In the genomic region with DNA sequence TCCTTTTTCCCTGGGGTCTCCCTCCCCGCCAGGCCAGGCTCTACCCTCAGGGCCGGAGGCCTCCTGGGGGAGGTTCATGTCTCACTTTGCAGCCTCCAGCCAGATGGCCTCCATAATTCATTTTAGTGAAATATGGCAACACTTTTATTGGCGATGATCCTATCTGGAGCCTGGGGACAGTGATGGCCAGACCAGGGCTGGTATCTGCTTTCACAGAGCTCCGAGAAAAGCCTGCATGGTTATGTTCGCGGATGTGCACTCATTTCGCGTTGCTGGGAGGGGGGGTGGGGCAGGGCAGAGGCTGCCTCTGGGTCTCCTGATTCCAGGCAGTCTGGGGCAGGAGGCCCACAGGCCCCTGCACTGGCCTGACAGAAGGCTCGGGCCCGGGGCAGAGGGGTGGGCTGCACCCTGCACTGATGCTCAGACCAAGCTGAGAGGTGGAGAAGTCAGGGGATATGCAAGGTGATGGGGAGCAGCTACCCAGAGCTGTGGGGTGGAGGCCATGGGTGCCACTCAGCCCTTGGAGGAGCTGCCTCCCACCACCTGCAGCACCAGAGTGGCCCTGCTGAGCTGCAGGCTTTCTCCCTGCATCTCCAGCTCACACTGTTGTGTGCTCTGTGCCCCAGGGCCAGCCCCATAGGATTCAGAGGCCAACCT, we compare ENCODE assay signal across 16 cellular contexts.
DNase-seq lines count a peak whose midpoint lies in the region; ATAC-seq and TF ChIP-seq lines count a peak whose summit lies in the region.
"Had no signal": no experiment of that assay in that cellular context is flagged by ENCODE, and none has a peak within 500 bp of the region (broad histone marks: within the 10 kb centered on the region; RNA-seq: fewer than 3 reads in every experiment).

No MANE protein-coding gene starts in this region.

- in situ Hi-C loops in IMR-90 (cut with MboI; ENCODE audit: low sequenced_read_pairs) = no loop called here

- intact Hi-C loops in IMR-90 (cut with micrococcal nuclease) (no loop called here), heart right ventricle (cut with DNase I) (no loop called here)

- H4K91ac ChIP-seq in IMR-90 (ENCODE audit: insufficient read depth, low read depth, low read length) = no peak overlapping the region

- no peak overlapping the region for H3K4ac ChIP-seq in IMR-90 (ENCODE audit: low read depth, low read length)

- WGBS in IMR-90 (ENCODE audit: extremely low coverage in 2 of 2, insufficient read length in 1 of 2), 2 experiments = no CpG with 5 or more reads among the region's 10 CpGs
- WGBS in heart right ventricle, 2 donors = 87 to 91% methylated on average over 10 of the region's 10 CpGs

- no peaks in the 10 kb centered on the region for H3K79me1 ChIP-seq in IMR-90 (ENCODE audit: low read depth in 1 of 2, low read length in 2 of 2)

- no peak for TF ChIP-seq RAD21 in IMR-90 (IDR thresholded peaks at IDR 0.05; ENCODE audit: low read length)

- H3K9ac ChIP-seq in IMR-90 (ENCODE audit: low read depth, low read length) = no peak overlapping the region
- H3K9ac ChIP-seq: KMS-11 had no signal

- no peak overlapping the region for H4K8ac ChIP-seq in IMR-90 (ENCODE audit: low read depth in 2 of 2, low read length in 2 of 2)

- peak overlapping the region; percentile 55 for H2AK9ac ChIP-seq in IMR-90 (replicated peaks; ENCODE audit: low read depth, low read length, poor library complexity)

- no peaks in the 10 kb centered on the region for H3K27me3 ChIP-seq in BE2C
- H3K27me3 ChIP-seq in IMR-90 (ENCODE audit: control insufficient read depth, insufficient read depth, low read length) = no peaks in the 10 kb centered on the region; the same call in 1 of the 2 replicates
- H3K27me3 ChIP-seq in heart right ventricle = no peaks in the 10 kb centered on the region
- H3K27me3 ChIP-seq: SJSA1 had no signal

- no peak overlapping the region for H3K4me2 ChIP-seq in IMR-90 (ENCODE audit: low read depth, low read length)
- H3K4me2 ChIP-seq: KMS-11, PC-9 had no signal

- peak; percentile 90 for DNase-seq in BE2C
- no peak for DNase-seq in IMR-90
- peak; percentile 33 for DNase-seq in activated CD8-positive, alpha-beta memory T cell treated with anti-CD3 and anti-CD28 coated beads, Interleukin-2, amount 50 U/mL, for 48 hours
- peak; percentile 74 for DNase-seq in mesenteric fat pad (ENCODE audit: low spot score)
- DNase-seq in activated naive CD4-positive, alpha-beta T cell treated with anti-CD3 and anti-CD28 coated beads, Interleukin-2, amount 50 U/mL, for 16 hours = no peak
- no peak for DNase-seq in heart right ventricle
- DNase-seq: C1 segment of cervical spinal cord, DMS79, NCI-H1417 treated with DMSO at 0.1 percent for 48 hours, NCI-H2029, NCI-H345, NCI-H526, PC-9 had no signal

- no peaks in the 10 kb centered on the region for H3K36me3 ChIP-seq in BE2C
- no peaks in the 10 kb centered on the region for H3K36me3 ChIP-seq in IMR-90 (ENCODE audit: control insufficient read depth, insufficient read depth, low read length)
- H3K36me3 ChIP-seq in heart right ventricle = no peaks in the 10 kb centered on the region
- H3K36me3 ChIP-seq: SJSA1 had no signal

- H3K14ac ChIP-seq in IMR-90 (replicated peaks; ENCODE audit: low read depth, low read length) = no peak overlapping the region

- TF ChIP-seq CTCF in BE2C (IDR thresholded peaks at IDR 0.05; ENCODE audit: low read depth, low read length) = no peak
- no peak for TF ChIP-seq CTCF in IMR-90 (conservative IDR thresholded peaks at IDR 0.05; ENCODE audit: low read depth, low read length)
- TF ChIP-seq CTCF in heart right ventricle (IDR thresholded peaks at IDR 0.05) = no peak

- H2AK5ac ChIP-seq in IMR-90 (ENCODE audit: low read depth, low read length) = no peak overlapping the region

- H2BK20ac ChIP-seq in IMR-90 (ENCODE audit: low read depth, low read length) = no peak overlapping the region

- ATAC-seq in IMR-90 (ENCODE audit: low read depth) (no peak), HG03521 (IDR thresholded peaks at IDR 0.05; ENCODE audit: unreplicated experiment) (no peak), heart right ventricle (no peak)

- no peaks in the 10 kb centered on the region for H3K9me1 ChIP-seq in IMR-90 (ENCODE audit: insufficient read depth, low read length)

- POLR2A ChIA-PET in IMR-90 (lab: Charles Lee; ENCODE audit: unreplicated experiment) = no interaction called here

- no peaks in the 10 kb centered on the region for H4K20me1 ChIP-seq in IMR-90 (ENCODE audit: insufficient read depth, low read length)

- H2BK15ac ChIP-seq in IMR-90 (ENCODE audit: low read depth, low read length) = no peak overlapping the region

- H3K4me3 ChIP-seq in BE2C (ENCODE audit: low read depth, low read length) = no peak overlapping the region
- no peak overlapping the region for H3K4me3 ChIP-seq in IMR-90 (ENCODE audit: insufficient read depth, low read depth, low read length)
- no peak overlapping the region for H3K4me3 ChIP-seq in heart right ventricle
- H3K4me3 ChIP-seq: PC-9, SJSA1 had no signal

- H4K5ac ChIP-seq in IMR-90 (ENCODE audit: low read depth, low read length) = no peak overlapping the region

- no peak overlapping the region for H2AFZ ChIP-seq in IMR-90 (replicated peaks; ENCODE audit: low read length, poor library complexity)
- H2AFZ ChIP-seq: PC-9 had no signal

- dilution Hi-C loops in IMR-90 (cut with HindIII; ENCODE audit: low sequenced_read_pairs, unreplicated experiment) = no loop called here

- no TSS peak for BruUV-seq in IMR-90 (replicated peaks; lab: Mats Ljungman, UMichigan)

- no peak overlapping the region for H3K18ac ChIP-seq in IMR-90 (ENCODE audit: low read depth, low read length)

- no peak overlapping the region for H3K56ac ChIP-seq in IMR-90 (ENCODE audit: extremely low read depth, insufficient read depth, low read length)

- CTCF ChIA-PET in IMR-90 (lab: Yijun Ruan, JAX) = no interaction called here

- no peak overlapping the region for H3K23ac ChIP-seq in IMR-90 (ENCODE audit: low read depth, low read length)

- no peak for TF ChIP-seq POLR2A in IMR-90 (IDR thresholded peaks at IDR 0.05; ENCODE audit: low read depth, low read length)

- H2BK120ac ChIP-seq in IMR-90 (ENCODE audit: low read depth, low read length) = no peak overlapping the region

- H3K27ac ChIP-seq in IMR-90 (ENCODE audit: insufficient read depth, low read length) (no peak overlapping the region), heart right ventricle (no peak overlapping the region)
- H3K27ac ChIP-seq: KMS-11, PC-9, SJSA1 had no signal

- H3K4me1 ChIP-seq in BE2C = peaks cover 34% of the 10 kb centered on the region
- no peaks in the 10 kb centered on the region for H3K4me1 ChIP-seq in IMR-90 (ENCODE audit: control insufficient read depth, insufficient read depth, low read length)
- H3K4me1 ChIP-seq in heart right ventricle = no peaks in the 10 kb centered on the region
- H3K4me1 ChIP-seq: SJSA1 had no signal

- no peaks in the 10 kb centered on the region for H3K9me3 ChIP-seq in BE2C
- H3K9me3 ChIP-seq in IMR-90 (ENCODE audit: control insufficient read depth, insufficient read depth, low read length) = no peaks in the 10 kb centered on the region
- H3K9me3 ChIP-seq in heart right ventricle = no peaks in the 10 kb centered on the region
- H3K9me3 ChIP-seq: SJSA1 had no signal

- H2BK5ac ChIP-seq in IMR-90 (ENCODE audit: low read depth, low read length, poor library complexity, severe bottlenecking) = no peak overlapping the region

TF ChIP-seq in IMR-90, 13 proteins besides CTCF, POLR2A, EP300 and RAD21:
- TF ChIP-seq BHLHE40 (IDR thresholded peaks at IDR 0.05; ENCODE audit: low read depth, low read length) = no peak
- no peak for TF ChIP-seq RFX5 (IDR thresholded peaks at IDR 0.05; ENCODE audit: low read depth, low read length)

Comparison
In these comparisons a context has a peak if more than half of its experiments do, and no peak if none do; other contexts are left out.
1. DNase-seq: peak in BE2C (single experiment), activated CD8-positive, alpha-beta memory T cell treated with anti-CD3 and anti-CD28 coated beads, Interleukin-2, amount 50 U/mL, for 48 hours (single experiment) and mesenteric fat pad (single experiment); none in IMR-90 (single experiment), activated naive CD4-positive, alpha-beta T cell treated with anti-CD3 and anti-CD28 coated beads, Interleukin-2, amount 50 U/mL, for 16 hours (single experiment) and heart right ventricle (0 of 2).